ENCODE assay signal across 9 cellular contexts in genomic region chr11:43574949-43575915, GRCh38.
DNase-seq lines count a peak whose midpoint lies in the region; ATAC-seq, FAIRE-seq and TF ChIP-seq lines count a peak whose summit lies in the region.
"Had no signal": no experiment of that assay in that cellular context is flagged by ENCODE, and none has a peak within 500 bp of the region (broad histone marks: within the 10 kb centered on the region; RNA-seq: fewer than 3 reads in every experiment).

No MANE protein-coding gene starts in this region.

- CTCF ChIA-PET in Calu3 (lab: Charles Lee): no interaction called here

- H3K27ac ChIP-seq in body of pancreas: no peak overlapping the region
- H3K27ac ChIP-seq in testis: peak overlapping the region in 1 of 2 donors; percentile 41
- no peak overlapping the region for H3K27ac ChIP-seq in small intestine (ENCODE audit: low read depth in 1 of 2, low read length in 1 of 2)
- H3K27ac ChIP-seq: epithelial cell of prostate had no signal

- peaks cover 0 to 42% of the 10 kb centered on the region in 2 donors for H3K27me3 ChIP-seq in body of pancreas
- H3K27me3 ChIP-seq in testis: no peaks in the 10 kb centered on the region
- peaks cover 5 to 46% of the 10 kb centered on the region in 2 donors for H3K27me3 ChIP-seq in small intestine (ENCODE audit: control insufficient read depth in 2 of 2, insufficient read depth in 2 of 2, low read length in 2 of 2)

- DNase-seq in Calu3 (no peak), NB4 (ENCODE audit: low read depth) (peak; percentile 57), body of pancreas (peak in 1 of 4 donors; percentile 28), left kidney (ENCODE audit: low read depth, low spot score) (peak; percentile 83), testis (peak; percentile 85), small intestine (no peak)
- DNase-seq in stimulated activated naive CD4-positive, alpha-beta T cell treated with Interleukin-2 at 50 U/mL for 16 hours (lab: John Stamatoyannopoulos, UW): no peak

- no peak for TF ChIP-seq CTCF in Calu3 (IDR thresholded peaks at IDR 0.05; ENCODE audit: unreplicated experiment)
- TF ChIP-seq CTCF in NB4 (IDR thresholded peaks at IDR 0.05; ENCODE audit: low read depth, low read length): no peak
- no peak for TF ChIP-seq CTCF in body of pancreas (IDR thresholded peaks at IDR 0.05)
- TF ChIP-seq CTCF in testis (IDR thresholded peaks at IDR 0.05): no peak

- H3K9me3 ChIP-seq in body of pancreas: no peaks in the 10 kb centered on the region
- no peaks in the 10 kb centered on the region for H3K9me3 ChIP-seq in testis
- H3K9me3 ChIP-seq in small intestine (ENCODE audit: control insufficient read depth, low read depth): no peaks in the 10 kb centered on the region

- 3% methylated on average over 37 to 51 of the region's 51 CpGs for WGBS in body of pancreas, 2 donors
- WGBS in testis, 2 donors: 0 to 1% methylated on average over 42 to 47 of the region's 51 CpGs
- 1 to 2% (median 2%) methylated on average over 51 of the region's 51 CpGs for WGBS in small intestine, 3 donors

- H3K4me3 ChIP-seq in NB4 (ENCODE audit: low read depth, low read length): no peak overlapping the region
- H3K4me3 ChIP-seq in body of pancreas: no peak overlapping the region
- H3K4me3 ChIP-seq in testis: peak overlapping the region in 1 of 2 donors; percentile 40
- no peak overlapping the region for H3K4me3 ChIP-seq in small intestine (ENCODE audit: low read depth in 1 of 2, low read length in 2 of 2)

- no TSS peak for BruUV-seq in Calu3 (replicated peaks; lab: Mats Ljungman, UMichigan)

- peak overlapping the region; percentile 29 for H3K4me3 Mint-ChIP-seq in Calu3 (ENCODE audit: low read depth, unreplicated experiment)

- TF ChIP-seq POLR2A in NB4 (IDR thresholded peaks at IDR 0.05; ENCODE audit: extremely low read depth, insufficient read length) (no peak), body of pancreas (IDR thresholded peaks at IDR 0.05) (no peak), testis (IDR thresholded peaks at IDR 0.05) (no peak)

- H3K27ac Mint-ChIP-seq in Calu3 (ENCODE audit: unreplicated experiment): no peak overlapping the region

- ATAC-seq in body of pancreas (peak; percentile 33), HG03432 (IDR thresholded peaks at IDR 0.05; ENCODE audit: unreplicated experiment) (no peak)

- peaks cover 21% of the 10 kb centered on the region for H3K4me1 Mint-ChIP-seq in Calu3 (ENCODE audit: low read depth, unreplicated experiment)

- H3K9me3 Mint-ChIP-seq in Calu3 (ENCODE audit: low read depth, unreplicated experiment): no peaks in the 10 kb centered on the region

- H3K36me3 ChIP-seq in body of pancreas (replicated peaks in 1 of 2; ENCODE audit: insufficient read depth in 1 of 2, low read depth in 2 of 2) (no peaks in the 10 kb centered on the region), testis (ENCODE audit: low read depth, missing control alignments) (no peaks in the 10 kb centered on the region), small intestine (ENCODE audit: control insufficient read depth in 2 of 2, insufficient read depth in 2 of 2, low read length in 2 of 2) (no peaks in the 10 kb centered on the region)

- H3K4me1 ChIP-seq in body of pancreas (peaks cover 42% of the 10 kb centered on the region), testis (peaks cover 39% of the 10 kb centered on the region), small intestine (ENCODE audit: control insufficient read depth in 2 of 2, insufficient read depth in 1 of 2, low read depth in 1 of 2, low read length in 1 of 2) (peaks cover 2 to 3% of the 10 kb centered on the region in 2 donors)

- FAIRE-seq in small intestine (lab: Jason Lieb, UNC): no peak

- H3K27me3 Mint-ChIP-seq in Calu3 (ENCODE audit: unreplicated experiment): peaks cover 100% of the 10 kb centered on the region

- intact Hi-C loops in Calu3 (cut with micrococcal nuclease; ENCODE audit: unreplicated experiment) (no loop called here), body of pancreas (cut with DNase I) (no loop called here), testis (cut with DNase I; ENCODE audit: low total_unique reads) (no loop called here)

- peaks cover 9% of the 10 kb centered on the region for H3K36me3 Mint-ChIP-seq in Calu3 (ENCODE audit: insufficient read depth, unreplicated experiment)

Comparison
In these comparisons a context has a peak if more than half of its experiments do, and no peak if none do; other contexts are left out.
1. DNase-seq: peak in NB4 (single experiment), left kidney (single experiment) and testis (single experiment); none in Calu3 (single experiment), stimulated activated naive CD4-positive, alpha-beta T cell treated with Interleukin-2 at 50 U/mL for 16 hours (single experiment) and small intestine (single experiment).